Comparison of ENCODE assay signal across 29 cellular contexts in genomic region chr1:194640322-194640721, GRCh38.
DNase-seq lines count a peak whose midpoint lies in the region; ATAC-seq, FAIRE-seq and TF ChIP-seq lines count a peak whose summit lies in the region.
"Had no signal": no experiment of that assay in that cellular context is flagged by ENCODE, and none has a peak within 500 bp of the region (broad histone marks: within the 10 kb centered on the region; RNA-seq: fewer than 3 reads in every experiment).

No MANE protein-coding gene starts in this region.

- no peaks in the 10 kb centered on the region for H3K9me3 ChIP-seq in K562 (replicated peaks; ENCODE audit: control insufficient read depth, insufficient read depth, low read depth, low read length)
- H3K9me3 ChIP-seq: A549, BE2C, Caco-2 had no signal

- H3K27ac ChIP-seq in K562 (ENCODE audit: extremely low read depth, low read depth, low read length), result no peak overlapping the region
- H3K27ac ChIP-seq: 22Rv1; A549; BLaER1; BLaER1 treated with 17β-estradiol and CSF1 and Interleukin-3, amounts not matched to agents 10 nM and 100 nM; C4-2B had no signal

- H3K36me3 ChIP-seq in K562 (ENCODE audit: control insufficient read depth, insufficient read depth, low read length), result no peaks in the 10 kb centered on the region
- H3K36me3 ChIP-seq: BE2C; BLaER1; BLaER1 treated with 17β-estradiol and CSF1 and Interleukin-3, amounts not matched to agents 10 nM and 100 nM had no signal

- no peaks in the 10 kb centered on the region for H3K79me2 ChIP-seq in K562 (ENCODE audit: control insufficient read depth, insufficient read depth, low read length)

- no peak overlapping the region for H3K4me3 ChIP-seq in K562
- H3K4me3 ChIP-seq: A549; BLaER1; BLaER1 treated with 17β-estradiol and CSF1 and Interleukin-3, amounts not matched to agents 10 nM and 100 nM had no signal

- TF ChIP-seq POLR2A in K562 (conservative IDR thresholded peaks at IDR 0.05), result no peak

- no peak for TF ChIP-seq CTCF in K562 (IDR thresholded peaks at IDR 0.05 in 2 of 3, conservative IDR thresholded peaks at IDR 0.05 in 1 of 3; ENCODE audit: insufficient read depth in 2 of 3, low read depth in 1 of 3, low read length in 3 of 3)

- CTCF ChIA-PET in K562 (lab: Yijun Ruan, JAX; ENCODE audit: low intra/inter-chr PET ratio), result no interaction called here

- intact Hi-C loops in K562 (cut with micrococcal nuclease), result no loop called here

- FAIRE-seq in K562 (lab: Jason Lieb, UNC), result no peak
- FAIRE-seq: A204.1, A549, D721Med had no signal

- in situ Hi-C loops in K562 (cut with MboI), result no loop called here

- H2AFZ ChIP-seq in K562 (ENCODE audit: low read depth, low read length), result no peak overlapping the region

- H4K20me1 ChIP-seq in K562 (replicated peaks; ENCODE audit: control insufficient read depth, insufficient read depth, low read length), result no peaks in the 10 kb centered on the region
- H4K20me1 ChIP-seq: BLaER1; BLaER1 treated with 17β-estradiol and CSF1 and Interleukin-3, amounts not matched to agents 10 nM and 100 nM had no signal

- H3K4me2 ChIP-seq in K562 (ENCODE audit: insufficient read depth, low read length), result no peak overlapping the region
- H3K4me2 ChIP-seq: A549; BLaER1; BLaER1 treated with 17β-estradiol and CSF1 and Interleukin-3, amounts not matched to agents 10 nM and 100 nM had no signal

- H3K4me1 ChIP-seq in K562 (replicated peaks in 1 of 2; ENCODE audit: control insufficient read depth in 2 of 2, insufficient read depth in 2 of 2, low read length in 2 of 2), result no peaks in the 10 kb centered on the region
- H3K4me1 ChIP-seq: A549; BE2C; BLaER1; BLaER1 treated with 17β-estradiol and CSF1 and Interleukin-3, amounts not matched to agents 10 nM and 100 nM; Caco-2 had no signal

- POLR2A ChIA-PET in K562 (lab: Yijun Ruan, JAX), result no interaction called here

- no peak overlapping the region for H3K9ac ChIP-seq in K562 (ENCODE audit: insufficient read depth in 1 of 2, low read depth in 2 of 2, low read length in 2 of 2)
- H3K9ac ChIP-seq: BLaER1; BLaER1 treated with 17β-estradiol and CSF1 and Interleukin-3, amounts not matched to agents 10 nM and 100 nM had no signal

- DNase-seq in K562 (ENCODE audit: extremely low read depth in 1 of 4, low spot score in 3 of 4), result no peak
- DNase-seq in DMS53 treated with DMSO at 0.1 percent for 48 hours (lab: John Stamatoyannopoulos, UW; ENCODE audit: unreplicated experiment), result no peak
- DNase-seq: 8988T; ACHN; AML-193; BE2C; C1 segment of cervical spinal cord; Caco-2; Calu3; CD4-positive, alpha-beta memory T cell; CD4-positive, alpha-beta T cell; CD4-positive, CD25-positive, alpha-beta regulatory T cell; CD8-positive, alpha-beta memory T cell; CD8-positive, alpha-beta T cell; COR-L47; DMS 273 treated with DMSO at 0.1 percent for 48 hours; DMS153; DMS53; DMS79; DMS79 treated with DMSO at 0.1 percent for 48 hours; DND-41; EL had no signal

- 13% methylated on average over 2 of the region's 2 CpGs for WGBS in K562 (ENCODE audit: insufficient coverage, low coverage, missing lambda C conversion rate)

- no TSS peak for BruUV-seq in K562 (replicated peaks; lab: Mats Ljungman, UMichigan)

- TF ChIP-seq RAD21 in K562 (CRISPR knock-in tag; conservative IDR thresholded peaks at IDR 0.05 in 1 of 2, IDR thresholded peaks at IDR 0.05 in 1 of 2), result no peak

- no peaks in the 10 kb centered on the region for H3K27me3 ChIP-seq in K562 (ENCODE audit: control insufficient read depth in 2 of 2, insufficient read depth in 2 of 2, low read length in 2 of 2)
- H3K27me3 ChIP-seq: BE2C; BLaER1; BLaER1 treated with 17β-estradiol and CSF1 and Interleukin-3, amounts not matched to agents 10 nM and 100 nM had no signal

- no peaks in the 10 kb centered on the region for H3K9me1 ChIP-seq in K562 (ENCODE audit: control insufficient read depth, insufficient read depth, low read length)

- TF ChIP-seq EP300 in K562 (IDR thresholded peaks at IDR 0.05; ENCODE audit: low read length), result no peak

- ATAC-seq in K562, result no peak
- ATAC-seq: A549; CD8-positive, alpha-beta T cell had no signal

TF ChIP-seq in K562, 482 proteins besides CTCF, POLR2A, EP300 and RAD21:
- TF ChIP-seq, protein P1, sequence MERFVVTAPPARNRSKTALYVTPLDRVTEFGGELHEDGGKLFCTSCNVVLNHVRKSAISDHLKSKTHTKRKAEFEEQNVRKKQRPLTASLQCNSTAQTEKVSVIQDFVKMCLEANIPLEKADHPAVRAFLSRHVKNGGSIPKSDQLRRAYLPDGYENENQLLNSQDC (CRISPR knock-in tag; IDR thresholded peaks at IDR 0.05), result no peak
- TF ChIP-seq ZNF431 (CRISPR knock-in tag; IDR thresholded peaks at IDR 0.05), result peak; percentile 94
TF ChIP-seq in K562: peak in this region for 1.
